24 cellular contexts compared by ENCODE assay signal in the genomic region with DNA sequence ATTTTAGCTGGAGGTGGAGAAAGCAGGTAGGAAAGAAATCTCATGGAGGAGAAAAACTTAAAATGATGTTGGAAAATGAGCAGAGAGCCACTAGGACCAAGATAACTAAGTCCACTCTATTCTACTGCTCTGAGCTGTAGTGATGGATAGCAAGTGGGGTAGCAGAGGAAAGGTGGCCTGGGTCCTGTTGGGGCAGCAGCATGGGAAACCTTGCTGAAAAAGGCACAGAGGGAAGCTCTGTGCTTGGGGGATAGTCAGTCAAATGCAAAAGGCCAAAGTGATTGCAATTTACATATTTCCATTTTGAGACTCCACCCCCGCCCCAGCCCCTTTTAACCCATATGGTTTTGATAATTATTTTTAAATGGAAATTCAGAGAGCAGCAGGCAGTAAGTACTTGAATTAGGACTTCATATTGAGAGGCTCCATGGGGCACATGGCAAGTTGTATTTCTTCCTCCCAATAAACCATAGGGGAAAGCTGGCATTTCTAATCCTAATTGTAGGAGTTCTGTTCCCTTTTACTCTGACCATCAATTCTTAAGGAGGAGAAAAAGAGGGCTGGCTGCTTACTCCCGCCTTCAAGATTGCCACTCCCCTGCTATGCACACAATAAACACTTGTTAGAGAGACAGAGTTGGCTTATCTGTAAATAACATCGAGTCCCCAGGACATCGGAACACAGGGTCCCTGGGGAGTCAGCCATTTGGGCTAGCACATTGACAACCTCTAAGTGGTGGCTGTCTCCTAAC.
"Had no signal": no experiment of that assay in that cellular context is flagged by ENCODE, and none has a peak within 500 bp of the region (broad histone marks: within the 10 kb centered on the region; RNA-seq: fewer than 3 reads in every experiment).

No MANE protein-coding gene starts in this region.

- H3K27me3 ChIP-seq: right lobe of liver, thyroid gland had no signal

- H3K36me3 ChIP-seq: right lobe of liver, thyroid gland had no signal

- H3K79me2 ChIP-seq: parathyroid adenoma had no signal

- H3K9ac ChIP-seq: parathyroid adenoma had no signal

- DNase-seq: activated CD4-positive, alpha-beta memory T cell treated with anti-CD3 and anti-CD28 coated beads, Interleukin-2, amount 10 ng/mL, durations not matched to agents 7 days and 5 days; activated CD4-positive, alpha-beta T cell treated with anti-CD3 and anti-CD28 coated beads, Interleukin-2, amount 10 ng/mL, durations not matched to agents 24 days and 14 days; activated effector memory CD4-positive, alpha-beta T cell treated with anti-CD3 and anti-CD28 coated beads, Interleukin-2, amount 50 U/mL, for 16 hours; activated naive CD4-positive, alpha-beta T cell treated with anti-CD3 and anti-CD28 coated beads, Interleukin-2, amount 10 ng/mL, durations not matched to agents 7 days and 5 days; activated T-cell treated with anti-CD3 and anti-CD28 coated beads, Interleukin-2, amount 50 U/mL, for 72 hours; amygdala; cerebellar nuclear complex; foreskin fibroblast; left ventricle myocardium superior; mammary epithelial cell; midbrain; nucleus accumbens; right lobe of liver; stimulated activated CD4-positive, alpha-beta T cell treated with anti-CD3 and anti-CD28 coated beads, Interleukin-1b, Interleukin-23, amount 100 ng/mL, for 48 hours; substantia nigra; T1000; thyroid gland had no signal

- H3K4me1 Mint-ChIP-seq: activated CD4-positive, alpha-beta memory T cell treated with anti-CD3 and anti-CD28 coated beads, Interleukin-2, amount 10 ng/mL, durations not matched to agents 7 days and 5 days; activated CD4-positive, alpha-beta T cell treated with anti-CD3 and anti-CD28 coated beads, Interleukin-2, amount 10 ng/mL, durations not matched to agents 24 days and 14 days; activated naive CD4-positive, alpha-beta T cell treated with anti-CD3 and anti-CD28 coated beads, Interleukin-2, amount 10 ng/mL, durations not matched to agents 7 days and 5 days had no signal

- H3K9me3 ChIP-seq: right lobe of liver, thyroid gland had no signal

- H3K4me1 ChIP-seq: parathyroid adenoma, right lobe of liver, thyroid gland had no signal

- H3K4me3 ChIP-seq: coronary artery, right lobe of liver, skin epidermis, thyroid gland had no signal

- H3K36me3 Mint-ChIP-seq: activated naive CD4-positive, alpha-beta T cell treated with anti-CD3 and anti-CD28 coated beads, Interleukin-2, amount 10 ng/mL, durations not matched to agents 7 days and 5 days had no signal

- H3K27me3 Mint-ChIP-seq: activated CD4-positive, alpha-beta memory T cell treated with anti-CD3 and anti-CD28 coated beads, Interleukin-2, amount 10 ng/mL, durations not matched to agents 7 days and 5 days; activated CD4-positive, alpha-beta T cell treated with anti-CD3 and anti-CD28 coated beads, Interleukin-2, amount 10 ng/mL, durations not matched to agents 24 days and 14 days; activated naive CD4-positive, alpha-beta T cell treated with anti-CD3 and anti-CD28 coated beads, Interleukin-2, amount 10 ng/mL, durations not matched to agents 7 days and 5 days; stimulated activated naive CD8-positive, alpha-beta T cell treated with anti-CD3 and anti-CD28 coated beads, Interleukin-15, Interleukin-2, amounts not matched to agents 100 ng/mL and 50 ng/mL, for 24 hours had no signal

- H3K4me3 Mint-ChIP-seq: activated CD4-positive, alpha-beta memory T cell treated with anti-CD3 and anti-CD28 coated beads, Interleukin-2, amount 10 ng/mL, durations not matched to agents 7 days and 5 days; activated CD4-positive, alpha-beta T cell treated with anti-CD3 and anti-CD28 coated beads, Interleukin-2, amount 10 ng/mL, durations not matched to agents 24 days and 14 days; activated naive CD4-positive, alpha-beta T cell treated with anti-CD3 and anti-CD28 coated beads, Interleukin-2, amount 10 ng/mL, durations not matched to agents 7 days and 5 days; activated T-cell treated with anti-CD3 and anti-CD28 coated beads, Interleukin-2, amount 50 U/mL, for 72 hours; nephron; stimulated activated naive CD8-positive, alpha-beta T cell treated with anti-CD3 and anti-CD28 coated beads, Interleukin-15, Interleukin-2, amounts not matched to agents 100 ng/mL and 50 ng/mL, for 24 hours had no signal

- H2AFZ ChIP-seq: parathyroid adenoma had no signal

- ATAC-seq: activated T-cell treated with anti-CD3 and anti-CD28 coated beads, Interleukin-2, amount 50 U/mL, for 72 hours; left ventricle myocardium superior; right lobe of liver had no signal

- H3K27ac ChIP-seq: coronary artery, epithelial cell of prostate, parathyroid adenoma, right lobe of liver, skin epidermis, thyroid gland had no signal

- H3K27ac Mint-ChIP-seq: activated CD4-positive, alpha-beta memory T cell treated with anti-CD3 and anti-CD28 coated beads, Interleukin-2, amount 10 ng/mL, durations not matched to agents 7 days and 5 days; activated CD4-positive, alpha-beta T cell treated with anti-CD3 and anti-CD28 coated beads, Interleukin-2, amount 10 ng/mL, durations not matched to agents 24 days and 14 days; activated naive CD4-positive, alpha-beta T cell treated with anti-CD3 and anti-CD28 coated beads, Interleukin-2, amount 10 ng/mL, durations not matched to agents 7 days and 5 days; activated T-cell treated with anti-CD3 and anti-CD28 coated beads, Interleukin-2, amount 50 U/mL, for 72 hours; nephron; stimulated activated naive CD8-positive, alpha-beta T cell treated with anti-CD3 and anti-CD28 coated beads, Interleukin-15, Interleukin-2, amounts not matched to agents 100 ng/mL and 50 ng/mL, for 24 hours had no signal

- FAIRE-seq: islet of Langerhans had no signal
